8 cellular contexts compared by ENCODE assay signal in the genomic region with DNA sequence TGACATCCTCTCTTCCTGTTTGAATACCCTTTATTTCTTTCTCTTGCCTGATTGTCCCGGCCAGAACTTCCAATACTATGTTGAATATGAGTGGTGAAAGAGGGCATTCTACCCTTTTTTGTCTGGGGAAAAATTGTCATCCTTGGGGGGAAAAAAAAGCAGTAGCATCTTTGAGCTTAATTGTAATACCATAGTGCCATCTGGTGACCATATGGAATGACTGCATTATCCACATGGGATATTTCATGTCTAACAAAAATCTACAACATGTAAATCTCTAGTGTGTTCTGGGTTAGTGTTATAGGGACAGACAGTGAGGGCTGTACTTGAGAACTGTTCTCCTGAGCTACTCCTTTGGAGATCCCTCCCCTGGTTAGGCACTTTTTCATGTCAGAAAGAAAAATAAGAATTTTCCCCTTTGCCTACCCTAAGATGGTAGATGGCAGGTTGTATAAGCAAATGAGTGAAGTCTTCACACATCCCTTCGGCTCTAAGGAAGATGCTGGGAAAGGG. TPM values are rescaled to one million over a fixed set of nuclear protein-coding genes. Genes with fewer than 3 reads are reported as not detected.
A peak's percentile ranks its signal among the peaks of the same experiment; 100 is the strongest.
DNase-seq lines count a peak whose midpoint lies in the region; ATAC-seq, FAIRE-seq and TF ChIP-seq lines count a peak whose summit lies in the region.
"Had no signal": no experiment of that assay in that cellular context is flagged by ENCODE, and none has a peak within 500 bp of the region (broad histone marks: within the 10 kb centered on the region; RNA-seq: fewer than 3 reads in every experiment).

No MANE protein-coding gene starts in this region.

- DNase-seq in GM12865 (ENCODE audit: low read depth) (peak; percentile 5), NCI-H128 (lab: John Stamatoyannopoulos, UW; ENCODE audit: unreplicated experiment) (peak; percentile 22), psoas muscle (no peak), NCI-H2029 treated with DMSO at 0.1 percent for 48 hours (lab: John Stamatoyannopoulos, UW) (no peak)
- DNase-seq in CD4-positive, alpha-beta T cell: no peak

- FAIRE-seq in colon (lab: Jason Lieb, UNC): peak; percentile 49

- WGBS in psoas muscle, 3 donors: 42 to 60% (median 43%) methylated on average over 2 of the region's 2 CpGs

- H3K27me3 ChIP-seq in psoas muscle (ENCODE audit: insufficient read depth in 3 of 3, low read length in 2 of 3): peaks cover 0 to 14% (median 0%) of the 10 kb centered on the region in 3 donors
- no peaks in the 10 kb centered on the region for H3K27me3 ChIP-seq in CD4-positive, alpha-beta T cell (ENCODE audit: control insufficient read depth, insufficient read depth, low read length)

- H3K4me3 ChIP-seq in GM12865 (ENCODE audit: low read depth, low read length): no peak overlapping the region
- no peak overlapping the region for H3K4me3 ChIP-seq in psoas muscle

- CTCF ChIA-PET in CD4-positive, alpha-beta T cell (lab: Charles Lee): interaction anchor here (1.0 kb wide), 1 partner anchor 27 kb away, joined by 3 read pairs; no protein-coding TSS in a partner anchor

- H3K9me3 Mint-ChIP-seq in CD4-positive, alpha-beta T cell: no peaks in the 10 kb centered on the region

- no peaks in the 10 kb centered on the region for H3K36me3 Mint-ChIP-seq in CD4-positive, alpha-beta T cell (ENCODE audit: low read depth)

- H3K4me3 Mint-ChIP-seq in CD4-positive, alpha-beta T cell: no peak overlapping the region

- H3K36me3 ChIP-seq in psoas muscle (ENCODE audit: insufficient read depth in 1 of 2, low read depth in 1 of 2): no peaks in the 10 kb centered on the region

- POLR2A ChIA-PET in CD4-positive, alpha-beta T cell (lab: Charles Lee): no interaction called here

- H3K9me3 ChIP-seq in psoas muscle: no peaks in the 10 kb centered on the region
- H3K9me3 ChIP-seq in CD4-positive, alpha-beta T cell (ENCODE audit: control insufficient read depth, low read length): no peaks in the 10 kb centered on the region

- no peak overlapping the region for H3K27ac Mint-ChIP-seq in CD4-positive, alpha-beta T cell

- intact Hi-C loops in psoas muscle (cut with DNase I): loop anchor here in 1 of 2 donors (10.0 kb wide), 2 partner anchors 389 to 789 kb away; no protein-coding TSS in a partner anchor
- intact Hi-C loops in CD4-positive, alpha-beta T cell (cut with DNase I, micrococcal nuclease): loop anchor here (10.0 kb wide), 2 partner anchors 249 to 789 kb away; no protein-coding TSS in a partner anchor

- H3K4me1 ChIP-seq in psoas muscle: no peaks in the 10 kb centered on the region

- H3K4me1 Mint-ChIP-seq in CD4-positive, alpha-beta T cell (ENCODE audit: low read depth): no peaks in the 10 kb centered on the region

- no peak for ATAC-seq in psoas muscle
- ATAC-seq in HG03442 (IDR thresholded peaks at IDR 0.05; ENCODE audit: unreplicated experiment): no peak
- no peak for ATAC-seq in CD4-positive, alpha-beta T cell (ENCODE audit: poor library complexity)

- H3K27me3 Mint-ChIP-seq in CD4-positive, alpha-beta T cell: peaks cover 3% of the 10 kb centered on the region

- peak; percentile 22 for TF ChIP-seq CTCF in GM12865 (IDR thresholded peaks at IDR 0.05; ENCODE audit: insufficient read depth, low read depth, low read length, missing control alignments)
- peak; percentile 44 for TF ChIP-seq CTCF in psoas muscle (IDR thresholded peaks at IDR 0.05)
- TF ChIP-seq CTCF in CD4-positive, alpha-beta T cell (IDR thresholded peaks at IDR 0.05): no peak

- H3K27ac ChIP-seq in psoas muscle: no peak overlapping the region
- H3K27ac ChIP-seq in CD4-positive, alpha-beta T cell (ENCODE audit: low read depth, low read length): no peak overlapping the region

RNA-seq across cellular contexts. Expression of a gene that starts 26.0 kb away (rescaled TPM):
- total RNA-seq in psoas muscle: 1 to 10 TPM in 1 of 4 donors, under 1 TPM in 3; 0.25 to 2.6 (median 0.53) TPM
- under 1 TPM; 0.08 to 0.39 (median 0.16) TPM for polyA plus RNA-seq in psoas muscle
- total RNA-seq in CD4-positive, alpha-beta T cell: not detected
- total RNA-seq: glomerular endothelial cell had no signal

Comparison
In these comparisons a context has a peak if more than half of its experiments do, and no peak if none do; other contexts are left out.
1. DNase-seq: peak in GM12865 (single experiment) and NCI-H128 (single experiment); none in psoas muscle (0 of 2), NCI-H2029 treated with DMSO at 0.1 percent for 48 hours (single experiment) and CD4-positive, alpha-beta T cell (0 of 10).